Comparison of ENCODE assay signal across 20 cellular contexts in the genomic region with DNA sequence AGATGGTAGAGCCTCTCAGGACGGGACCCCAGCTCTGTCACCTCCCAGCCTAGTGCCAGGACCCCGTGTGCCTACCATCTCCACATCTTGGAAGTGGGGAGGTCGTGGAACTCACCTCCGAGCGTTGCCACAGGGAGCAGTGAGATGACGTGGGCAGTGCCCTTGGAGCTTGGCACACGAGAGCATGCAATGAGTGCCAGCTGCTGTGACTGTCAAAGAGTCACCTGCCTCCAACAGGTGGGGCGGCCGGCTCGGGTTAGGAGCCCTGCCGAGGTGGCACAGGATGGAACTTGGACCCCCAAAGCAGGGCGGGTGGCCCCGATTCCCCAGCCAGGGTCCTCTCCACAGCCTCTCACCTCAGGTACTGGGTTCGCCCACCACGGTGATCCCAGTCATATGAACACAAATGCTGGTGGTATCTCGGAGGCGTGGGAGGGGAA. TPM values are rescaled to one million over a fixed set of nuclear protein-coding genes. Genes with fewer than 3 reads are reported as not detected.
DNase-seq lines count a peak whose midpoint lies in the region; ATAC-seq, FAIRE-seq and TF ChIP-seq lines count a peak whose summit lies in the region.
"Had no signal": no experiment of that assay in that cellular context is flagged by ENCODE, and none has a peak within 500 bp of the region (broad histone marks: within the 10 kb centered on the region; RNA-seq: fewer than 3 reads in every experiment).

No MANE protein-coding gene starts in this region.

- H2AFZ ChIP-seq in HepG2 (ENCODE audit: low read length), result no peak overlapping the region
- H2AFZ ChIP-seq: PC-9 had no signal

- intact Hi-C loops in activated CD4-positive, alpha-beta T cell treated with anti-CD3 and anti-CD28 coated beads for 36 hours (cut with DNase I, micrococcal nuclease), result no loop called here
- intact Hi-C loops in HepG2 (cut with micrococcal nuclease; ENCODE audit: unreplicated experiment) (no loop called here), sigmoid colon (cut with DNase I) (no loop called here), ascending aorta (cut with DNase I) (loop anchor here (10.0 kb wide), 1 partner anchor 782 kb away; a partner anchor contains a TSS)

- no peaks in the 10 kb centered on the region for H3K9me3 ChIP-seq in T-helper 17 cell (ENCODE audit: control insufficient read depth, low read length, poor library complexity, severe bottlenecking)
- no peaks in the 10 kb centered on the region for H3K9me3 ChIP-seq in HepG2 (ENCODE audit: low read length)
- H3K9me3 ChIP-seq in sigmoid colon, result no peaks in the 10 kb centered on the region
- no peaks in the 10 kb centered on the region for H3K9me3 ChIP-seq in ascending aorta

- TF ChIP-seq EP300 in HepG2 (IDR thresholded peaks at IDR 0.05; ENCODE audit: low read depth in 2 of 2, low read length in 2 of 2) (no peak), HepG2 (CRISPR knock-in tag; IDR thresholded peaks at IDR 0.05; ENCODE audit: borderline replicate concordance) (no peak), sigmoid colon (IDR thresholded peaks at IDR 0.05) (no peak)

- H3K9ac ChIP-seq in HepG2 (ENCODE audit: insufficient read depth, low read depth, low read length), result no peak overlapping the region
- H3K9ac ChIP-seq: KMS-11 had no signal

- 99% methylated on average over 15 of the region's 17 CpGs for WGBS in HepG2 (ENCODE audit: low lambda C conversion rate)
- WGBS in sigmoid colon, 2 donors, result 93 to 96% methylated on average over 17 of the region's 17 CpGs

- H3K27me3 ChIP-seq in HepG2 (ENCODE audit: control insufficient read depth in 1 of 2, insufficient read depth in 2 of 2, low read length in 2 of 2), result no peaks in the 10 kb centered on the region
- no peaks in the 10 kb centered on the region for H3K27me3 ChIP-seq in sigmoid colon
- H3K27me3 ChIP-seq in ascending aorta, result no peaks in the 10 kb centered on the region

- H3K27me3 Mint-ChIP-seq in activated CD4-positive, alpha-beta T cell treated with anti-CD3 and anti-CD28 coated beads for 36 hours, result no peaks in the 10 kb centered on the region
- H3K27me3 Mint-ChIP-seq in T-helper 17 cell, result no peaks in the 10 kb centered on the region
- H3K27me3 Mint-ChIP-seq: CD4-positive, alpha-beta memory T cell had no signal

- TF ChIP-seq RAD21 in HepG2 (CRISPR knock-in tag; IDR thresholded peaks at IDR 0.05), result no peak

- peaks cover 44 to 65% of the 10 kb centered on the region in 2 experiments for H3K36me3 ChIP-seq in HepG2 (replicated peaks in 1 of 2; ENCODE audit: control insufficient read depth in 1 of 2, insufficient read depth in 2 of 2, low read length in 2 of 2)
- H3K36me3 ChIP-seq in sigmoid colon, result peaks cover 46 to 81% (median 57%) of the 10 kb centered on the region in 4 donors
- H3K36me3 ChIP-seq in ascending aorta, result peaks cover 69 to 73% of the 10 kb centered on the region in 2 donors

- TF ChIP-seq POLR2A in HepG2 (IDR thresholded peaks at IDR 0.05; ENCODE audit: insufficient read depth in 1 of 2, low read depth in 2 of 2, low read length in 2 of 2) (peak in 1 of 2 experiments; percentile 8; a peak in 1 of 4 replicates), sigmoid colon (IDR thresholded peaks at IDR 0.05) (no peak)

- H3K4me1 ChIP-seq in HepG2 (ENCODE audit: insufficient read depth, low read length) (peaks cover 27% of the 10 kb centered on the region), sigmoid colon (peaks cover 0 to 24% (median 15%) of the 10 kb centered on the region in 4 donors), ascending aorta (peaks cover 6 to 14% of the 10 kb centered on the region in 2 donors)

- H3K9me3 Mint-ChIP-seq in activated CD4-positive, alpha-beta T cell treated with anti-CD3 and anti-CD28 coated beads for 36 hours (ENCODE audit: low read depth), result no peaks in the 10 kb centered on the region

- no peak overlapping the region for H3K4me2 ChIP-seq in HepG2 (ENCODE audit: low read depth, low read length)
- H3K4me2 ChIP-seq: KMS-11, PC-9 had no signal

- H4K20me1 ChIP-seq in HepG2 (ENCODE audit: insufficient read depth, low read length), result 0 out of 2 replicates have a peak, but pooled peaks cover 4% of the 10 kb centered on the region

- H3K4me1 Mint-ChIP-seq in activated CD4-positive, alpha-beta T cell treated with anti-CD3 and anti-CD28 coated beads for 36 hours, result peaks cover 18% of the 10 kb centered on the region
- H3K4me1 Mint-ChIP-seq in T-helper 17 cell, result peaks cover 19% of the 10 kb centered on the region

- no peak overlapping the region for H3K4me3 Mint-ChIP-seq in activated CD4-positive, alpha-beta T cell treated with anti-CD3 and anti-CD28 coated beads for 36 hours
- no peak overlapping the region for H3K4me3 Mint-ChIP-seq in T-helper 17 cell

- peaks cover 57% of the 10 kb centered on the region for H3K36me3 Mint-ChIP-seq in activated CD4-positive, alpha-beta T cell treated with anti-CD3 and anti-CD28 coated beads for 36 hours (ENCODE audit: low read depth)
- peaks cover 8% of the 10 kb centered on the region for H3K36me3 Mint-ChIP-seq in T-helper 17 cell (ENCODE audit: low read depth)

- DNase-seq in activated CD4-positive, alpha-beta T cell treated with anti-CD3 and anti-CD28 coated beads for 36 hours, result no peak
- no peak for DNase-seq in activated CD4-positive, alpha-beta T cell treated with anti-CD3 and anti-CD28 coated beads, Interleukin-2, amount 50 U/mL, for 4 hours
- DNase-seq in T-helper 17 cell (no peak), HepG2 (ENCODE audit: low spot score) (no peak), sigmoid colon (peak; percentile 56), ascending aorta (ENCODE audit: low spot score in 2 of 2) (no peak)
- DNase-seq: DMS79, GOT3, NCI-H1048, NCI-H146, NCI-H2081 treated with DMSO at 0.1 percent for 48 hours, NCI-H510A treated with DMSO at 0.1 percent for 48 hours, PC-9 had no signal

- H3K27ac Mint-ChIP-seq in activated CD4-positive, alpha-beta T cell treated with anti-CD3 and anti-CD28 coated beads for 36 hours, result peak overlapping the region; percentile 31
- peak overlapping the region; percentile 27 for H3K27ac Mint-ChIP-seq in T-helper 17 cell

- ATAC-seq in activated CD4-positive, alpha-beta T cell treated with anti-CD3 and anti-CD28 coated beads for 36 hours, result no peak
- no peak for ATAC-seq in T-helper 17 cell
- no peak for ATAC-seq in HepG2
- ATAC-seq in HG03521 (IDR thresholded peaks at IDR 0.05; ENCODE audit: unreplicated experiment), result no peak
- ATAC-seq in GM19467 (IDR thresholded peaks at IDR 0.05; ENCODE audit: unreplicated experiment), result no peak

- no TSS peak for BruUV-seq in HepG2 (replicated peaks; lab: Mats Ljungman, UMichigan)

- POLR2A ChIA-PET in activated CD4-positive, alpha-beta T cell treated with anti-CD3 and anti-CD28 coated beads for 36 hours (lab: Charles Lee), result no interaction called here
- POLR2A ChIA-PET in HepG2 (lab: Yijun Ruan, JAX), result interaction anchor here (1.9 kb wide), 1 partner anchor 10 kb away, joined by 6 read pairs; no protein-coding TSS in a partner anchor

- peaks cover 24% of the 10 kb centered on the region for H3K79me2 ChIP-seq in HepG2 (ENCODE audit: insufficient read depth, low read length)

- no peak overlapping the region for H3K4me3 ChIP-seq in HepG2 (replicated peaks in 1 of 3; ENCODE audit: insufficient read depth in 1 of 3, low read depth in 2 of 3, low read length in 3 of 3)
- H3K4me3 ChIP-seq in sigmoid colon, result no peak overlapping the region
- H3K4me3 ChIP-seq in ascending aorta, result no peak overlapping the region
- H3K4me3 ChIP-seq: PC-9 had no signal

- TF ChIP-seq CTCF in HepG2 (CRISPR knock-in tag; IDR thresholded peaks at IDR 0.05) (no peak), sigmoid colon (IDR thresholded peaks at IDR 0.05) (no peak), ascending aorta (IDR thresholded peaks at IDR 0.05) (no peak)

- no peak for FAIRE-seq in HepG2 (lab: Jason Lieb, UNC)

- CTCF ChIA-PET in activated CD4-positive, alpha-beta T cell treated with anti-CD3 and anti-CD28 coated beads for 36 hours (lab: Charles Lee), result interaction anchor here (1.2 kb wide), 1 partner anchor 20 kb away, joined by 3 read pairs; no protein-coding TSS in a partner anchor
- CTCF ChIA-PET in HepG2 (lab: Yijun Ruan, JAX; ENCODE audit: low intra/inter-chr PET ratio, low total read pairs), result no interaction called here

- no peak overlapping the region for H3K27ac ChIP-seq in HepG2 (ENCODE audit: extremely low read length, insufficient read depth, low read length)
- H3K27ac ChIP-seq in sigmoid colon, result no peak overlapping the region
- H3K27ac ChIP-seq in ascending aorta, result no peak overlapping the region
- H3K27ac ChIP-seq: 22Rv1, KMS-11, PC-9 had no signal

- in situ Hi-C loops in HepG2 (cut with HindIII; ENCODE audit: extremely low pct_ligation_motif_present, low pct_unique_long_range_greater_than_20kb), result no loop called here

RNA-seq across cellular contexts. Expression of a gene that starts 5.5 kb away (rescaled TPM):
- 10 to 100 TPM; 28.4 to 31.9 TPM for total RNA-seq in activated CD4-positive, alpha-beta T cell treated with anti-CD3 and anti-CD28 coated beads for 36 hours
- 10 to 100 TPM; 43.8 to 53.7 TPM for total RNA-seq in T-helper 17 cell
- total RNA-seq in HepG2 (2016; rRNA removed; fragmentation: Illumina TruSeq; extraction: Trizol), result 21.0 and 27.9 TPM in 2 replicates
- 22.9 and 26.6 TPM in 2 replicates for total RNA-seq in HepG2 (2016; cell fraction: cytosol; rRNA removed; fragmentation: Illumina TruSeq; extraction: Trizol; ENCODE audit: low read depth)
- total RNA-seq in HepG2 (2016; cell fraction: insoluble cytoplasmic fraction; rRNA removed; fragmentation: Illumina TruSeq; extraction: Trizol), result 20.6 and 26.3 TPM in 2 replicates
- total RNA-seq in HepG2 (2016; cell fraction: membrane; rRNA removed; fragmentation: Illumina TruSeq; extraction: Trizol), result 35.0 and 37.1 TPM in 2 replicates
- total RNA-seq in HepG2 (2016; cell fraction: nucleus; rRNA removed; fragmentation: Illumina TruSeq; extraction: Trizol), result 20.1 and 24.2 TPM in 2 replicates
- polyA plus RNA-seq in HepG2 (2011; rRNA removed), result 13.2 and 15.7 TPM in 2 replicates
- 13.5 TPM in 2 replicates for polyA plus RNA-seq in HepG2 (2011; cell fraction: cytosol; rRNA removed)
- polyA plus RNA-seq in HepG2 (2011; cell fraction: nucleus; rRNA removed), result 19.8 and 23.6 TPM in 2 replicates
- polyA plus RNA-seq in HepG2 (2012), result 35.1 and 39.0 TPM in 2 replicates
- polyA plus RNA-seq in HepG2 (2016; cell fraction: cytosol; fragmentation: Illumina TruSeq; extraction: Trizol; ENCODE audit: low read depth), result 17.7 and 22.9 TPM in 2 replicates
- polyA plus RNA-seq in HepG2 (2016; cell fraction: insoluble cytoplasmic fraction; fragmentation: Illumina TruSeq; extraction: Trizol; ENCODE audit: low read depth), result 25.9 and 27.3 TPM in 2 replicates
- polyA plus RNA-seq in HepG2 (2016; cell fraction: membrane; fragmentation: Illumina TruSeq; extraction: Trizol; ENCODE audit: low read depth), result 29.1 and 33.5 TPM in 2 replicates
- polyA plus RNA-seq in HepG2 (2016; cell fraction: nucleus; fragmentation: Illumina TruSeq; extraction: Trizol; ENCODE audit: insufficient read depth, low read depth), result 40.5 and 45.1 TPM in 2 replicates
- polyA minus RNA-seq in HepG2 (2011; rRNA and poly(A)+ RNA removed; ENCODE audit: low replicate concordance), result 26.2 and 31.9 TPM in 2 replicates
- 8.4 and 11.2 TPM in 2 replicates for polyA minus RNA-seq in HepG2 (2011; cell fraction: cytosol; rRNA and poly(A)+ RNA removed)
- polyA minus RNA-seq in HepG2 (2011; cell fraction: nucleus; rRNA and poly(A)+ RNA removed), result 15.3 and 19.3 TPM in 2 replicates
- 10 to 100 TPM; 31.7 to 39.3 (median 34.8) TPM for total RNA-seq in sigmoid colon
- 10 to 100 TPM; 25.8 to 31.7 (median 29.3) TPM for polyA plus RNA-seq in sigmoid colon
- total RNA-seq in ascending aorta, result 38.3 TPM

RNA-seq across cellular contexts. Expression of a gene that starts 13.8 kb away (rescaled TPM):
- 10 to 100 TPM; 10.1 to 19.9 TPM for total RNA-seq in activated CD4-positive, alpha-beta T cell treated with anti-CD3 and anti-CD28 coated beads for 36 hours
- total RNA-seq in T-helper 17 cell (1 to 10 TPM; 4.1 to 4.3 TPM), HepG2 (2016; rRNA removed; fragmentation: Illumina TruSeq; extraction: Trizol) (26.8 and 48.8 TPM in 2 replicates), sigmoid colon (10 to 100 TPM in 2 of 4 donors, 1 to 10 TPM in 2; 8.6 to 18.6 (median 10.5) TPM), ascending aorta (49.9 TPM)
- total RNA-seq in HepG2 (2016; cell fraction: cytosol; rRNA removed; fragmentation: Illumina TruSeq; extraction: Trizol; ENCODE audit: low read depth), result 18.2 and 24.6 TPM in 2 replicates
- 28.5 and 44.0 TPM in 2 replicates for total RNA-seq in HepG2 (2016; cell fraction: insoluble cytoplasmic fraction; rRNA removed; fragmentation: Illumina TruSeq; extraction: Trizol)
- 38.4 and 44.7 TPM in 2 replicates for total RNA-seq in HepG2 (2016; cell fraction: membrane; rRNA removed; fragmentation: Illumina TruSeq; extraction: Trizol)
- 29.9 and 30.3 TPM in 2 replicates for total RNA-seq in HepG2 (2016; cell fraction: nucleus; rRNA removed; fragmentation: Illumina TruSeq; extraction: Trizol)
- polyA plus RNA-seq in HepG2 (2011; rRNA removed) (12.4 and 15.5 TPM in 2 replicates), sigmoid colon (10 to 100 TPM in 1 of 3 donors, 1 to 10 TPM in 1, not detected in 1; 6.5 to 14.7 TPM)
- polyA plus RNA-seq in HepG2 (2011; cell fraction: cytosol; rRNA removed), result 22.8 and 23.1 TPM in 2 replicates
- polyA plus RNA-seq in HepG2 (2011; cell fraction: nucleus; rRNA removed), result 24.7 and 25.0 TPM in 2 replicates
- 6.4 and 8.7 TPM in 2 replicates for polyA plus RNA-seq in HepG2 (2012)
- polyA plus RNA-seq in HepG2 (2016; cell fraction: cytosol; fragmentation: Illumina TruSeq; extraction: Trizol; ENCODE audit: low read depth), result 23.5 and 29.1 TPM in 2 replicates
- polyA plus RNA-seq in HepG2 (2016; cell fraction: insoluble cytoplasmic fraction; fragmentation: Illumina TruSeq; extraction: Trizol; ENCODE audit: low read depth), result 23.7 and 27.1 TPM in 2 replicates
- 21.1 and 25.6 TPM in 2 replicates for polyA plus RNA-seq in HepG2 (2016; cell fraction: membrane; fragmentation: Illumina TruSeq; extraction: Trizol; ENCODE audit: low read depth)
- polyA plus RNA-seq in HepG2 (2016; cell fraction: nucleus; fragmentation: Illumina TruSeq; extraction: Trizol; ENCODE audit: insufficient read depth, low read depth), result 37.8 and 54.6 TPM in 2 replicates
- 4.4 and 16.0 TPM in 2 replicates for polyA minus RNA-seq in HepG2 (2011; rRNA and poly(A)+ RNA removed; ENCODE audit: low replicate concordance)
- polyA minus RNA-seq in HepG2 (2011; cell fraction: cytosol; rRNA and poly(A)+ RNA removed), result 15.6 and 19.5 TPM in 2 replicates
- polyA minus RNA-seq in HepG2 (2011; cell fraction: nucleus; rRNA and poly(A)+ RNA removed), result 6.3 and 19.4 TPM in 2 replicates

RNA-seq across cellular contexts. Expression of a gene that starts 22.7 kb away (rescaled TPM):
- 10 to 100 TPM; 30.0 to 30.3 TPM for total RNA-seq in activated CD4-positive, alpha-beta T cell treated with anti-CD3 and anti-CD28 coated beads for 36 hours
- total RNA-seq in T-helper 17 cell (10 to 100 TPM; 21.7 to 22.8 TPM), HepG2 (2016; rRNA removed; fragmentation: Illumina TruSeq; extraction: Trizol) (52.1 and 55.3 TPM in 2 replicates), sigmoid colon (10 to 100 TPM; 32.2 to 57.6 (median 42.5) TPM), ascending aorta (24.7 TPM)
- total RNA-seq in HepG2 (2016; cell fraction: cytosol; rRNA removed; fragmentation: Illumina TruSeq; extraction: Trizol; ENCODE audit: low read depth), result 10.7 and 10.9 TPM in 2 replicates
- 51.4 and 55.0 TPM in 2 replicates for total RNA-seq in HepG2 (2016; cell fraction: insoluble cytoplasmic fraction; rRNA removed; fragmentation: Illumina TruSeq; extraction: Trizol)
- 19.3 and 21.7 TPM in 2 replicates for total RNA-seq in HepG2 (2016; cell fraction: membrane; rRNA removed; fragmentation: Illumina TruSeq; extraction: Trizol)
- total RNA-seq in HepG2 (2016; cell fraction: nucleus; rRNA removed; fragmentation: Illumina TruSeq; extraction: Trizol), result 36.9 and 39.9 TPM in 2 replicates
- polyA plus RNA-seq in HepG2 (2011; rRNA removed) (45.5 and 53.9 TPM in 2 replicates), sigmoid colon (10 to 100 TPM in 2 of 3 donors, 1 to 10 TPM in 1; 9.6 to 26.2 (median 14.8) TPM)
- polyA plus RNA-seq in HepG2 (2011; cell fraction: cytosol; rRNA removed), result 41.6 and 42.2 TPM in 2 replicates
- 54.2 and 55.8 TPM in 2 replicates for polyA plus RNA-seq in HepG2 (2011; cell fraction: nucleus; rRNA removed)
- polyA plus RNA-seq in HepG2 (2012), result 25.6 and 25.8 TPM in 2 replicates
- polyA plus RNA-seq in HepG2 (2016; cell fraction: cytosol; fragmentation: Illumina TruSeq; extraction: Trizol; ENCODE audit: low read depth), result 4.5 and 4.6 TPM in 2 replicates
- 43.6 and 45.3 TPM in 2 replicates for polyA plus RNA-seq in HepG2 (2016; cell fraction: insoluble cytoplasmic fraction; fragmentation: Illumina TruSeq; extraction: Trizol; ENCODE audit: low read depth)
- 8.1 and 10.3 TPM in 2 replicates for polyA plus RNA-seq in HepG2 (2016; cell fraction: membrane; fragmentation: Illumina TruSeq; extraction: Trizol; ENCODE audit: low read depth)
- 58.0 and 62.4 TPM in 2 replicates for polyA plus RNA-seq in HepG2 (2016; cell fraction: nucleus; fragmentation: Illumina TruSeq; extraction: Trizol; ENCODE audit: insufficient read depth, low read depth)
- 107 and 148 TPM in 2 replicates for polyA minus RNA-seq in HepG2 (2011; rRNA and poly(A)+ RNA removed; ENCODE audit: low replicate concordance)
- 58.2 and 58.3 TPM in 2 replicates for polyA minus RNA-seq in HepG2 (2011; cell fraction: cytosol; rRNA and poly(A)+ RNA removed)
- polyA minus RNA-seq in HepG2 (2011; cell fraction: nucleus; rRNA and poly(A)+ RNA removed), result 63.6 and 70.5 TPM in 2 replicates

RNA-seq across cellular contexts. Expression of a gene that starts 23.0 kb away (rescaled TPM):
- 10 to 100 TPM; 39.1 to 41.3 TPM for total RNA-seq in activated CD4-positive, alpha-beta T cell treated with anti-CD3 and anti-CD28 coated beads for 36 hours
- total RNA-seq in T-helper 17 cell (10 to 100 TPM; 28.5 to 29.7 TPM), HepG2 (2016; rRNA removed; fragmentation: Illumina TruSeq; extraction: Trizol) (114 and 144 TPM in 2 replicates), sigmoid colon (10 to 100 TPM in 2 of 4 donors, 1 to 10 TPM in 2; 6.9 to 11.4 (median 9.1) TPM), ascending aorta (5.2 TPM)
- total RNA-seq in HepG2 (2016; cell fraction: cytosol; rRNA removed; fragmentation: Illumina TruSeq; extraction: Trizol; ENCODE audit: low read depth), result 18.2 and 22.3 TPM in 2 replicates
- 111 and 158 TPM in 2 replicates for total RNA-seq in HepG2 (2016; cell fraction: insoluble cytoplasmic fraction; rRNA removed; fragmentation: Illumina TruSeq; extraction: Trizol)
- total RNA-seq in HepG2 (2016; cell fraction: membrane; rRNA removed; fragmentation: Illumina TruSeq; extraction: Trizol), result 44.6 and 49.9 TPM in 2 replicates
- 41.5 and 45.6 TPM in 2 replicates for total RNA-seq in HepG2 (2016; cell fraction: nucleus; rRNA removed; fragmentation: Illumina TruSeq; extraction: Trizol)
- polyA plus RNA-seq in HepG2 (2011; rRNA removed) (14.0 and 15.3 TPM in 2 replicates), sigmoid colon (10 to 100 TPM; 16.5 to 23.8 (median 18.6) TPM)
- polyA plus RNA-seq in HepG2 (2011; cell fraction: cytosol; rRNA removed), result 14.2 and 20.2 TPM in 2 replicates
- polyA plus RNA-seq in HepG2 (2011; cell fraction: nucleus; rRNA removed), result 6.7 and 10.3 TPM in 2 replicates
- polyA plus RNA-seq in HepG2 (2012), result 36.0 and 46.6 TPM in 2 replicates
- 8.3 and 9.9 TPM in 2 replicates for polyA plus RNA-seq in HepG2 (2016; cell fraction: cytosol; fragmentation: Illumina TruSeq; extraction: Trizol; ENCODE audit: low read depth)
- polyA plus RNA-seq in HepG2 (2016; cell fraction: insoluble cytoplasmic fraction; fragmentation: Illumina TruSeq; extraction: Trizol; ENCODE audit: low read depth), result 140 and 161 TPM in 2 replicates
- polyA plus RNA-seq in HepG2 (2016; cell fraction: membrane; fragmentation: Illumina TruSeq; extraction: Trizol; ENCODE audit: low read depth), result 25.6 and 25.8 TPM in 2 replicates
- polyA plus RNA-seq in HepG2 (2016; cell fraction: nucleus; fragmentation: Illumina TruSeq; extraction: Trizol; ENCODE audit: insufficient read depth, low read depth), result 69.5 and 74.1 TPM in 2 replicates
- polyA minus RNA-seq in HepG2 (2011; rRNA and poly(A)+ RNA removed; ENCODE audit: low replicate concordance), result 18.1 and 22.6 TPM in 2 replicates
- 14.7 and 15.0 TPM in 2 replicates for polyA minus RNA-seq in HepG2 (2011; cell fraction: cytosol; rRNA and poly(A)+ RNA removed)
- polyA minus RNA-seq in HepG2 (2011; cell fraction: nucleus; rRNA and poly(A)+ RNA removed), result 21.9 and 26.0 TPM in 2 replicates

RNA-seq across cellular contexts. Expression of a gene that starts 35.0 kb away (rescaled TPM):
- 1 to 10 TPM; 1.2 to 1.3 TPM for total RNA-seq in activated CD4-positive, alpha-beta T cell treated with anti-CD3 and anti-CD28 coated beads for 36 hours
- total RNA-seq in T-helper 17 cell, result under 1 TPM in 1 of 2 donors, not detected in 1; 0.75 TPM
- total RNA-seq in HepG2 (2016; rRNA removed; fragmentation: Illumina TruSeq; extraction: Trizol), result 6.4 and 14.4 TPM in 2 replicates
- 2.9 and 4.8 TPM in 2 replicates for total RNA-seq in HepG2 (2016; cell fraction: cytosol; rRNA removed; fragmentation: Illumina TruSeq; extraction: Trizol; ENCODE audit: low read depth)
- 9.7 and 13.1 TPM in 2 replicates for total RNA-seq in HepG2 (2016; cell fraction: insoluble cytoplasmic fraction; rRNA removed; fragmentation: Illumina TruSeq; extraction: Trizol)
- 4.0 and 4.4 TPM in 2 replicates for total RNA-seq in HepG2 (2016; cell fraction: membrane; rRNA removed; fragmentation: Illumina TruSeq; extraction: Trizol)
- total RNA-seq in HepG2 (2016; cell fraction: nucleus; rRNA removed; fragmentation: Illumina TruSeq; extraction: Trizol), result 9.6 and 11.2 TPM in 2 replicates
- 9.8 and 10.5 TPM in 2 replicates for polyA plus RNA-seq in HepG2 (2011; rRNA removed)
- 8.0 and 12.8 TPM in 2 replicates for polyA plus RNA-seq in HepG2 (2011; cell fraction: cytosol; rRNA removed)
- 3.0 and 4.5 TPM in 2 replicates for polyA plus RNA-seq in HepG2 (2011; cell fraction: nucleus; rRNA removed)
- 6.0 and 10.3 TPM in 2 replicates for polyA plus RNA-seq in HepG2 (2012)
- 3.8 and 4.3 TPM in 2 replicates for polyA plus RNA-seq in HepG2 (2016; cell fraction: cytosol; fragmentation: Illumina TruSeq; extraction: Trizol; ENCODE audit: low read depth)
- polyA plus RNA-seq in HepG2 (2016; cell fraction: insoluble cytoplasmic fraction; fragmentation: Illumina TruSeq; extraction: Trizol; ENCODE audit: low read depth), result 7.5 and 10.5 TPM in 2 replicates
- polyA plus RNA-seq in HepG2 (2016; cell fraction: membrane; fragmentation: Illumina TruSeq; extraction: Trizol; ENCODE audit: low read depth), result 3.5 and 4.2 TPM in 2 replicates
- 17.8 and 20.3 TPM in 2 replicates for polyA plus RNA-seq in HepG2 (2016; cell fraction: nucleus; fragmentation: Illumina TruSeq; extraction: Trizol; ENCODE audit: insufficient read depth, low read depth)
- polyA minus RNA-seq in HepG2 (2011; rRNA and poly(A)+ RNA removed; ENCODE audit: low replicate concordance), result 1.3 and 10.3 TPM in 2 replicates
- 1.6 and 2.7 TPM in 2 replicates for polyA minus RNA-seq in HepG2 (2011; cell fraction: cytosol; rRNA and poly(A)+ RNA removed)
- 6.2 and 6.7 TPM in 2 replicates for polyA minus RNA-seq in HepG2 (2011; cell fraction: nucleus; rRNA and poly(A)+ RNA removed)
- total RNA-seq in sigmoid colon, result not detected
- 1 to 10 TPM in 2 of 3 donors, not detected in 1; 4.2 to 4.6 TPM for polyA plus RNA-seq in sigmoid colon
- total RNA-seq in ascending aorta, result not detected
- total RNA-seq: M059J had no signal
- polyA plus RNA-seq: BJ had no signal
